ENCODE assay signal across 32 cellular contexts in the genomic region with DNA sequence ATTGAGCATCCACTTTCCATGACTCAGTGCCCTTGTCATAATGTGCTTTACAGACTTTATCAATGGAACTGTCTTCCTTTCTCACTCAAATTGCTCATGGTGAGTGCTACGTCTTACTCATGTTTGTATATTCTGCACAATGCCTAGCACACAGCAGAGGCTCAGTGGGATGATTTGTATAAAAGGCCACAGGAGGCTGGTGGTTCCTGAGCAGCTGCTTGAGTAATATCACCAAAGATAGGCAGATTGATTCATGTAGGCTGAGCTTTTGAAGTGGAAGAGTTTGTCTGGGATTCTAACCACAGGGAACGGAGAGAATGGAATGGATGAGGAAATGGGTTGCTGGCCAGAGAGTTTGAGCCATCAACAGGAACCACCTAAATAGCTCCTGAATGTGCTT. TPM values are rescaled to one million over a fixed set of nuclear protein-coding genes. Genes with fewer than 3 reads are reported as not detected.
DNase-seq lines count a peak whose midpoint lies in the region; ATAC-seq and TF ChIP-seq lines count a peak whose summit lies in the region.
"Had no signal": no experiment of that assay in that cellular context is flagged by ENCODE, and none has a peak within 500 bp of the region (broad histone marks: within the 10 kb centered on the region; RNA-seq: fewer than 3 reads in every experiment).

No MANE protein-coding gene starts in this region.

- H3K27ac ChIP-seq in mammary epithelial cell (ENCODE audit: insufficient read depth, low read depth, low read length) (no peak overlapping the region), dorsolateral prefrontal cortex (no peak overlapping the region)
- H3K27ac ChIP-seq: 22Rv1, lower lobe of right lung, parathyroid adenoma, SJCRH30, suprapubic skin had no signal

- peaks cover 55% of the 10 kb centered on the region for H3K27me3 Mint-ChIP-seq in MCF 10A (ENCODE audit: insufficient read depth, unreplicated experiment)
- H3K27me3 Mint-ChIP-seq in stimulated activated naive CD8-positive, alpha-beta T cell treated with anti-CD3 and anti-CD28 coated beads, Interleukin-15, amount 100 ng/mL, for 72 hours: peaks cover 36% of the 10 kb centered on the region

- intact Hi-C loops in mammary epithelial cell (cut with micrococcal nuclease): no loop called here
- intact Hi-C loops in MCF 10A (cut with micrococcal nuclease): no loop called here
- intact Hi-C loops in dorsolateral prefrontal cortex (cut with DNase I): no loop called here

- H3K27ac Mint-ChIP-seq in MCF 10A (ENCODE audit: low read depth, unreplicated experiment): no peak overlapping the region
- H3K27ac Mint-ChIP-seq in stimulated activated naive CD8-positive, alpha-beta T cell treated with anti-CD3 and anti-CD28 coated beads, Interleukin-15, amount 100 ng/mL, for 72 hours: no peak overlapping the region
- H3K27ac Mint-ChIP-seq: activated CD8-positive, alpha-beta T cell treated with anti-CD3 and anti-CD28 coated beads, Interleukin-2, amount 10 ng/mL, durations not matched to agents 7 days and 5 days; activated naive CD8-positive, alpha-beta T cell; CD4-positive, alpha-beta T cell; natural killer cell treated with Interleukin-12 subunit alpha and Interleukin-12 subunit beta and Interleukin-15 and Interleukin-18, amount 100 ng/mL, for 72 hours; stimulated activated effector memory CD8-positive, alpha-beta T cell treated with anti-CD3 and anti-CD28 coated beads, Interleukin-12 subunit alpha, Interleukin-12 subunit beta, amount 100 ng/mL, for 72 hours had no signal

- no peaks in the 10 kb centered on the region for H4K20me1 ChIP-seq in mammary epithelial cell (ENCODE audit: insufficient read depth, low read length)

- no peaks in the 10 kb centered on the region for H3K4me1 Mint-ChIP-seq in MCF 10A (ENCODE audit: insufficient read depth, unreplicated experiment)
- H3K4me1 Mint-ChIP-seq in stimulated activated naive CD8-positive, alpha-beta T cell treated with anti-CD3 and anti-CD28 coated beads, Interleukin-15, amount 100 ng/mL, for 72 hours: no peaks in the 10 kb centered on the region
- H3K4me1 Mint-ChIP-seq: central memory CD8-positive, alpha-beta T cell; stimulated activated effector memory CD8-positive, alpha-beta T cell treated with anti-CD3 and anti-CD28 coated beads, Interleukin-12 subunit alpha, Interleukin-12 subunit beta, amount 100 ng/mL, for 72 hours had no signal

- no peak overlapping the region for H3K9ac ChIP-seq in mammary epithelial cell (ENCODE audit: insufficient read depth, low read length)
- H3K9ac ChIP-seq: parathyroid adenoma had no signal

- H3K36me3 ChIP-seq in mammary epithelial cell (ENCODE audit: insufficient read depth, low read length): no peaks in the 10 kb centered on the region
- H3K36me3 ChIP-seq: lower lobe of right lung, SJCRH30, suprapubic skin had no signal

- H2AFZ ChIP-seq in mammary epithelial cell (ENCODE audit: low read depth, low read length): no peak overlapping the region
- H2AFZ ChIP-seq: parathyroid adenoma had no signal

- no peak for TF ChIP-seq CTCF in mammary epithelial cell (conservative IDR thresholded peaks at IDR 0.05 in 1 of 2, IDR thresholded peaks at IDR 0.05 in 1 of 2; ENCODE audit: extremely low read depth in 1 of 2, insufficient read depth in 1 of 2, low read depth in 1 of 2, low read length in 2 of 2)
- TF ChIP-seq CTCF in MCF 10A (IDR thresholded peaks at IDR 0.05; ENCODE audit: unreplicated experiment): no peak
- no peak for TF ChIP-seq CTCF in dorsolateral prefrontal cortex (IDR thresholded peaks at IDR 0.05 in 54 of 56, conservative IDR thresholded peaks at IDR 0.05 in 2 of 56; ENCODE audit: low read depth in 1 of 56, partially characterized antibody in 56 of 56)

- CTCF ChIA-PET in mammary epithelial cell (lab: Charles Lee; ENCODE audit: low non-redundant PET) (no interaction called here), MCF 10A (lab: Yijun Ruan, JAX) (interaction anchor here (0.6 to 1.4 kb wide), 6 partner anchors 14 to 649 kb away, joined by 3 to 4 read pairs (median 3); no protein-coding TSS in a partner anchor)

- no peaks in the 10 kb centered on the region for H3K9me3 ChIP-seq in mammary epithelial cell (replicated peaks; ENCODE audit: insufficient read depth, low read length)
- H3K9me3 ChIP-seq: lower lobe of right lung, SJCRH30, suprapubic skin had no signal

- H3K36me3 Mint-ChIP-seq in MCF 10A (ENCODE audit: insufficient read depth, unreplicated experiment): no peaks in the 10 kb centered on the region
- H3K36me3 Mint-ChIP-seq: activated naive CD8-positive, alpha-beta T cell; natural killer cell treated with Interleukin-12 subunit alpha and Interleukin-12 subunit beta and Interleukin-15 and Interleukin-18, amount 100 ng/mL, for 72 hours; stimulated activated effector memory CD8-positive, alpha-beta T cell treated with anti-CD3 and anti-CD28 coated beads, Interleukin-12 subunit alpha, Interleukin-12 subunit beta, amount 100 ng/mL, for 72 hours had no signal

- DNase-seq in mammary epithelial cell (peak; percentile 32), MCF 10A (ENCODE audit: unreplicated experiment) (no peak), astrocyte of the hippocampus (ENCODE audit: low read depth, low spot score) (peak; percentile 68), iris pigment epithelial cell (ENCODE audit: low read depth) (peak; percentile 47), retina (no peak), dorsolateral prefrontal cortex (no peak)
- no peak for DNase-seq in stimulated activated naive CD8-positive, alpha-beta T cell treated with anti-CD3 and anti-CD28 coated beads, Interleukin-15, amount 100 ng/mL, for 72 hours
- DNase-seq in stimulated activated CD4-positive, alpha-beta T cell treated with anti-CD3 and anti-CD28 coated beads, Interleukin-15, amount 100 ng/mL, for 24 hours: no peak
- DNase-seq: activated CD4-positive, alpha-beta T cell treated with anti-CD3 and anti-CD28 coated beads for 1 hour; activated CD8-positive, alpha-beta T cell treated with anti-CD3 and anti-CD28 coated beads, Interleukin-2, amount 10 ng/mL, durations not matched to agents 7 days and 5 days; activated effector memory CD4-positive, alpha-beta T cell treated with Interleukin-2 at 50 U/mL for 16 hours; aorta; CD4-positive, alpha-beta T cell; kidney glomerular epithelial cell; lower lobe of right lung; NCI-H1092; NCI-H2029; NCI-H69; right cardiac atrium; stimulated activated CD4-positive, alpha-beta T cell treated with anti-CD3 and anti-CD28 coated beads, Interleukin-12 subunit alpha, Interleukin-12 subunit beta, amount 100 ng/mL, for 4 hours; stimulated activated CD4-positive, alpha-beta T cell treated with anti-CD3 and anti-CD28 coated beads, Interleukin-4, amount 100 ng/mL, for 24 hours had no signal

- no peaks in the 10 kb centered on the region for H3K79me2 ChIP-seq in mammary epithelial cell (ENCODE audit: insufficient read depth, low read length)
- H3K79me2 ChIP-seq: parathyroid adenoma had no signal

- H3K4me3 Mint-ChIP-seq in MCF 10A (ENCODE audit: unreplicated experiment): no peak overlapping the region
- no peak overlapping the region for H3K4me3 Mint-ChIP-seq in stimulated activated naive CD8-positive, alpha-beta T cell treated with anti-CD3 and anti-CD28 coated beads, Interleukin-15, amount 100 ng/mL, for 72 hours
- H3K4me3 Mint-ChIP-seq: activated CD8-positive, alpha-beta T cell treated with anti-CD3 and anti-CD28 coated beads, Interleukin-2, amount 10 ng/mL, durations not matched to agents 7 days and 5 days; activated naive CD8-positive, alpha-beta T cell; CD4-positive, alpha-beta T cell; central memory CD8-positive, alpha-beta T cell; natural killer cell treated with Interleukin-12 subunit alpha and Interleukin-12 subunit beta and Interleukin-15 and Interleukin-18, amount 100 ng/mL, for 72 hours; stimulated activated effector memory CD8-positive, alpha-beta T cell treated with anti-CD3 and anti-CD28 coated beads, Interleukin-12 subunit alpha, Interleukin-12 subunit beta, amount 100 ng/mL, for 72 hours had no signal

- no peak for ATAC-seq in stimulated activated naive CD8-positive, alpha-beta T cell treated with anti-CD3 and anti-CD28 coated beads, Interleukin-15, amount 100 ng/mL, for 72 hours
- ATAC-seq: activated CD8-positive, alpha-beta T cell treated with anti-CD3 and anti-CD28 coated beads, Interleukin-2, amount 10 ng/mL, durations not matched to agents 7 days and 5 days; GM12878; lower lobe of right lung; natural killer cell treated with Interleukin-12 subunit alpha and Interleukin-12 subunit beta and Interleukin-15 and Interleukin-18, amount 100 ng/mL, for 72 hours; right cardiac atrium had no signal

- H3K4me3 ChIP-seq in mammary epithelial cell (replicated peaks in 1 of 3; ENCODE audit: insufficient read depth in 1 of 3, low read depth in 2 of 3, low read length in 3 of 3) (no peak overlapping the region), dorsolateral prefrontal cortex (no peak overlapping the region)
- H3K4me3 ChIP-seq: GM12878, lower lobe of right lung, SJCRH30, suprapubic skin had no signal

- no peaks in the 10 kb centered on the region for H3K4me1 ChIP-seq in mammary epithelial cell (ENCODE audit: insufficient read depth, low read length)
- H3K4me1 ChIP-seq: lower lobe of right lung, SJCRH30 had no signal

- H3K9me3 Mint-ChIP-seq in MCF 10A (ENCODE audit: unreplicated experiment): no peaks in the 10 kb centered on the region
- no peaks in the 10 kb centered on the region for H3K9me3 Mint-ChIP-seq in stimulated activated naive CD8-positive, alpha-beta T cell treated with anti-CD3 and anti-CD28 coated beads, Interleukin-15, amount 100 ng/mL, for 72 hours
- H3K9me3 Mint-ChIP-seq: CD4-positive, alpha-beta T cell; central memory CD8-positive, alpha-beta T cell; natural killer cell treated with Interleukin-12 subunit alpha and Interleukin-12 subunit beta and Interleukin-15 and Interleukin-18, amount 100 ng/mL, for 72 hours; stimulated activated effector memory CD8-positive, alpha-beta T cell treated with anti-CD3 and anti-CD28 coated beads, Interleukin-12 subunit alpha, Interleukin-12 subunit beta, amount 100 ng/mL, for 72 hours had no signal

- POLR2A ChIA-PET in MCF 10A (lab: Yijun Ruan, JAX): no interaction called here

- H3K4me2 ChIP-seq in mammary epithelial cell (ENCODE audit: insufficient read depth, low read depth, low read length): no peak overlapping the region

- dilution Hi-C loops in mammary epithelial cell (cut with HindIII; ENCODE audit: low sequenced_read_pairs): no loop called here

- WGBS in mammary epithelial cell (ENCODE audit: low coverage, missing lambda C conversion rate): 70% methylated on average over 1 of the region's 2 CpGs

- H3K27me3 ChIP-seq in mammary epithelial cell (ENCODE audit: insufficient read depth, low read length): peaks cover 2% of the 10 kb centered on the region
- peaks cover 0 to 13% (median 0%) of the 10 kb centered on the region in 45 donors for H3K27me3 ChIP-seq in dorsolateral prefrontal cortex
- H3K27me3 ChIP-seq: SJCRH30, suprapubic skin had no signal

- in situ Hi-C loops in mammary epithelial cell (cut with MboI; ENCODE audit: low sequenced_read_pairs in 2 of 2): no loop called here

- BruUV-seq in mammary epithelial cell (replicated peaks; lab: Mats Ljungman, UMichigan) (no TSS peak), MCF 10A (replicated peaks; lab: Mats Ljungman, UMichigan) (no TSS peak)

RNA-seq across cellular contexts. Expression of a gene that starts 44.3 kb away (rescaled TPM):
- total RNA-seq in mammary epithelial cell (not detected), MCF 10A (2022) (not detected in 2 replicates), dorsolateral prefrontal cortex (10 to 100 TPM in 68 of 120 experiments, 1 to 10 TPM in 52; 1.3 to 26.6 (median 10.7) TPM)
- polyA plus RNA-seq in mammary epithelial cell: not detected
- polyA minus RNA-seq in mammary epithelial cell: not detected
- total RNA-seq: activated CD8-positive, alpha-beta T cell treated with anti-CD3 and anti-CD28 coated beads, Interleukin-2, amount 10 ng/mL, durations not matched to agents 7 days and 5 days; CD4-positive, alpha-beta T cell; GM12878; HepG2; mononuclear cell; natural killer cell treated with Interleukin-12 subunit alpha and Interleukin-12 subunit beta and Interleukin-15 and Interleukin-18, amount 100 ng/mL, for 72 hours; suprapubic skin had no signal
- polyA plus RNA-seq: GM12878, HepG2 had no signal

Comparison
In these comparisons a context has a peak if more than half of its experiments do, and no peak if none do; other contexts are left out.
1. DNase-seq: peak in mammary epithelial cell (single experiment), astrocyte of the hippocampus (single experiment) and iris pigment epithelial cell (single experiment); none in MCF 10A (single experiment), retina (single experiment), stimulated activated naive CD8-positive, alpha-beta T cell treated with anti-CD3 and anti-CD28 coated beads, Interleukin-15, amount 100 ng/mL, for 72 hours (0 of 2), stimulated activated CD4-positive, alpha-beta T cell treated with anti-CD3 and anti-CD28 coated beads, Interleukin-15, amount 100 ng/mL, for 24 hours (single experiment) and dorsolateral prefrontal cortex (0 of 10).